ENCODE assay signal across 18 cellular contexts in the genomic region with DNA sequence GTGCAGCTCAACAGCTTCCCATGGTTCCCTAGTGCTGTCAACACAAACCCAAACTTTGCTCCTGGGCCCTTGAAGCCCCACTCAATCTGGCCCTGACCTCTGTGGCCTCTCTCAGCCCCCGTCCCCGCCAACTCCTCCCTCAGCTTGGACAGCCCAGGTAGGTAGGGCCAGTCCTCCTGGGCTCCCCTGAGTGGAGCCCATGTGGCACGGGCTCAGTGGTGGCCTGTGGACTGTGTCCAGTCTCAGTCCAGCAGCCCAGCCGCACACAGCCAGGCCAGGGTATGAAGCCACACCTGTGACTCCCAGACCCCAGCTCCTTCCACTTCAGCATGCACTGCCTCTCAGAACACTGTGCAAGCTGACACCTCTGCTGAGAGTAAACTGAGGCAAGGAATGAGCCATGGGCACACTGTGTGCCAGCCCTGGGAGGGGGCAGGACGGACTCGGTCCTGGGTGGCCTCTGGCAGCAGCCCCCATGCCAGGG. TPM values are rescaled to one million over a fixed set of nuclear protein-coding genes. Genes with fewer than 3 reads are reported as not detected.
A peak's percentile ranks its signal among the peaks of the same experiment; 100 is the strongest.
DNase-seq lines count a peak whose midpoint lies in the region; ATAC-seq and TF ChIP-seq lines count a peak whose summit lies in the region.
"Had no signal": no experiment of that assay in that cellular context is flagged by ENCODE, and none has a peak within 500 bp of the region (broad histone marks: within the 10 kb centered on the region; RNA-seq: fewer than 3 reads in every experiment).

No MANE protein-coding gene starts in this region.

- peaks cover 20 to 59% (median 30%) of the 10 kb centered on the region in 4 donors for H3K4me1 Mint-ChIP-seq in naive thymus-derived CD8-positive, alpha-beta T cell

- H4K8ac ChIP-seq in IMR-90 (ENCODE audit: low read depth in 2 of 2, low read length in 2 of 2) (peak overlapping the region; percentile 65 to 99; a peak in 2 of 4 replicates), mesenchymal stem cell (ENCODE audit: low read length) (peak overlapping the region; percentile 87)

- no peak for ATAC-seq in IMR-90 (ENCODE audit: low read depth)
- no peak for ATAC-seq in naive thymus-derived CD8-positive, alpha-beta T cell
- ATAC-seq: body of pancreas; esophagus mucosa; naive thymus-derived CD4-positive, alpha-beta T cell had no signal

- H3K79me1 ChIP-seq in IMR-90 (ENCODE audit: low read depth in 1 of 2, low read length in 2 of 2), result peaks cover 27 to 92% of the 10 kb centered on the region in 2 experiments; a peak in 3 of 4 replicates
- peaks cover 5% of the 10 kb centered on the region for H3K79me1 ChIP-seq in mesenchymal stem cell (replicated peaks; ENCODE audit: low read length, poor library complexity, severe bottlenecking)

- H3K9me3 Mint-ChIP-seq in naive thymus-derived CD8-positive, alpha-beta T cell, result no peaks in the 10 kb centered on the region
- H3K9me3 Mint-ChIP-seq: activated CD4-positive, alpha-beta T cell treated with anti-CD3 and anti-CD28 coated beads, Interleukin-2, amount 10 ng/mL, durations not matched to agents 24 days and 14 days; activated T-helper 1 cell treated with anti-CD3 and anti-CD28 coated beads, Interleukin-12 subunit alpha, Interleukin-12 subunit beta, Interleukin-2, Interleukin-4 antibody, amounts not matched to agents 30 ng/mL and 10 ng/mL and 1 ng/mL, durations not matched to agents 14 hours and 24 hours and 36 hours; naive thymus-derived CD4-positive, alpha-beta T cell had no signal

- H2AK5ac ChIP-seq in IMR-90 (ENCODE audit: low read depth, low read length), result peak overlapping the region; percentile 98
- H2AK5ac ChIP-seq in mesenchymal stem cell (ENCODE audit: low read length, severe bottlenecking), result peak overlapping the region; percentile 98

- H3K18ac ChIP-seq in IMR-90 (ENCODE audit: low read depth, low read length) (no peak overlapping the region), mesenchymal stem cell (ENCODE audit: low read depth in 1 of 2, low read length in 2 of 2) (peak overlapping the region; percentile 96)

- H2AFZ ChIP-seq in IMR-90 (replicated peaks; ENCODE audit: low read length, poor library complexity), result no peak overlapping the region
- no peak overlapping the region for H2AFZ ChIP-seq in mesenchymal stem cell (ENCODE audit: low read depth, low read length)
- H2AFZ ChIP-seq in Karpas-422 (ENCODE audit: low read length), result no peak overlapping the region

- no peak overlapping the region for H2AK9ac ChIP-seq in IMR-90 (replicated peaks; ENCODE audit: low read depth, low read length, poor library complexity)

- peak overlapping the region; percentile 84 to 97 for H2BK12ac ChIP-seq in mesenchymal stem cell (ENCODE audit: low read length in 2 of 2)

- H3K4me1 ChIP-seq in IMR-90 (ENCODE audit: control insufficient read depth, insufficient read depth, low read length) (peaks cover 54% of the 10 kb centered on the region), mesenchymal stem cell (ENCODE audit: control insufficient read depth, insufficient read depth, low read depth, low read length) (peaks cover 86% of the 10 kb centered on the region), Karpas-422 (ENCODE audit: low read length) (peaks cover 12% of the 10 kb centered on the region; the same call in 1 of the 2 replicates)

- BruUV-seq in IMR-90 (replicated peaks; lab: Mats Ljungman, UMichigan), result no TSS peak

- CTCF ChIA-PET in IMR-90 (lab: Yijun Ruan, JAX), result interaction anchor here (0.9 kb wide), 1 partner anchor 33 kb away, joined by 3 read pairs; no protein-coding TSS in a partner anchor

- TF ChIP-seq POLR2A in IMR-90 (IDR thresholded peaks at IDR 0.05; ENCODE audit: low read depth, low read length), result no peak

- H3K9me3 ChIP-seq in IMR-90 (ENCODE audit: control insufficient read depth, insufficient read depth, low read length) (no peaks in the 10 kb centered on the region), mesenchymal stem cell (ENCODE audit: control insufficient read depth, low read length) (no peaks in the 10 kb centered on the region), Karpas-422 (ENCODE audit: low read length) (no peaks in the 10 kb centered on the region)
- H3K9me3 ChIP-seq: body of pancreas had no signal

- peak overlapping the region in 2 of 10 donors; percentile 56 to 71 for H3K27ac Mint-ChIP-seq in naive thymus-derived CD8-positive, alpha-beta T cell
- H3K27ac Mint-ChIP-seq: activated CD4-positive, alpha-beta T cell treated with anti-CD3 and anti-CD28 coated beads, Interleukin-2, amount 10 ng/mL, durations not matched to agents 24 days and 14 days; activated T-helper 1 cell treated with anti-CD3 and anti-CD28 coated beads, Interleukin-12 subunit alpha, Interleukin-12 subunit beta, Interleukin-2, Interleukin-4 antibody, amounts not matched to agents 30 ng/mL and 10 ng/mL and 1 ng/mL, durations not matched to agents 14 hours and 24 hours and 36 hours had no signal

- H2BK120ac ChIP-seq in IMR-90 (ENCODE audit: low read depth, low read length) (peak overlapping the region; percentile 93), mesenchymal stem cell (ENCODE audit: low read depth, low read length) (peak overlapping the region; percentile 88)

- POLR2A ChIA-PET in IMR-90 (lab: Charles Lee; ENCODE audit: unreplicated experiment), result no interaction called here
- POLR2A ChIA-PET in naive thymus-derived CD8-positive, alpha-beta T cell (lab: Charles Lee), result interaction anchor here (0.8 to 4.1 kb wide), 8 partner anchors 10 to 195 kb away, joined by 3 to 42 read pairs (median 5); a partner anchor contains a TSS

- H3K23ac ChIP-seq in IMR-90 (ENCODE audit: low read depth, low read length), result no peak overlapping the region
- H3K23ac ChIP-seq in mesenchymal stem cell (ENCODE audit: low read length in 2 of 2), result peak overlapping the region in 1 of 2 experiments; percentile 34

- H3K4me3 Mint-ChIP-seq in naive thymus-derived CD8-positive, alpha-beta T cell, result peak overlapping the region in 4 of 10 donors; percentile 15 to 74 (median 33)
- H3K4me3 Mint-ChIP-seq: activated CD4-positive, alpha-beta T cell treated with anti-CD3 and anti-CD28 coated beads, Interleukin-2, amount 10 ng/mL, durations not matched to agents 24 days and 14 days; activated T-helper 1 cell treated with anti-CD3 and anti-CD28 coated beads, Interleukin-12 subunit alpha, Interleukin-12 subunit beta, Interleukin-2, Interleukin-4 antibody, amounts not matched to agents 30 ng/mL and 10 ng/mL and 1 ng/mL, durations not matched to agents 14 hours and 24 hours and 36 hours had no signal

- no peak overlapping the region for H3K9ac ChIP-seq in IMR-90 (ENCODE audit: low read depth, low read length)
- H3K9ac ChIP-seq in mesenchymal stem cell (ENCODE audit: low read length), result peak overlapping the region; percentile 56
- H3K9ac ChIP-seq in Karpas-422 (ENCODE audit: low read length), result no peak overlapping the region

- H3K27ac ChIP-seq in IMR-90 (ENCODE audit: insufficient read depth, low read length) (no peak overlapping the region), cingulate gyrus (ENCODE audit: low read depth, low read length) (peak overlapping the region; percentile 97), mesenchymal stem cell (ENCODE audit: low read length, poor library complexity, severe bottlenecking) (peak overlapping the region; percentile 96), substantia nigra (ENCODE audit: low read depth, low read length, poor library complexity, severe bottlenecking) (peak overlapping the region; percentile 96), Karpas-422 (ENCODE audit: low read length) (no peak overlapping the region)

- peaks cover 29% of the 10 kb centered on the region for H3K9me1 ChIP-seq in IMR-90 (ENCODE audit: insufficient read depth, low read length)

- H4K5ac ChIP-seq in IMR-90 (ENCODE audit: low read depth, low read length), result no peak overlapping the region

- H3K9me2 ChIP-seq in Karpas-422 (replicated peaks; ENCODE audit: insufficient read depth, low read length), result no peaks in the 10 kb centered on the region

- H3K36me3 ChIP-seq in IMR-90 (ENCODE audit: control insufficient read depth, insufficient read depth, low read length) (no peaks in the 10 kb centered on the region), mesenchymal stem cell (ENCODE audit: control insufficient read depth in 1 of 2, insufficient read depth in 2 of 2, low read depth in 1 of 2, low read length in 2 of 2) (peaks cover 4 to 20% of the 10 kb centered on the region in 2 experiments), Karpas-422 (ENCODE audit: insufficient read depth, low read length) (no peaks in the 10 kb centered on the region)

- dilution Hi-C loops in IMR-90 (cut with HindIII; ENCODE audit: low sequenced_read_pairs, unreplicated experiment), result no loop called here

- H2BK5ac ChIP-seq in IMR-90 (ENCODE audit: low read depth, low read length, poor library complexity, severe bottlenecking), result peak overlapping the region; percentile 26
- peak overlapping the region; percentile 9 for H2BK5ac ChIP-seq in mesenchymal stem cell (ENCODE audit: low read depth, low read length, poor library complexity, severe bottlenecking)

- peaks cover 3% of the 10 kb centered on the region; the same call in 1 of the 2 replicates for H4K20me1 ChIP-seq in IMR-90 (ENCODE audit: insufficient read depth, low read length)
- H4K20me1 ChIP-seq in Karpas-422 (ENCODE audit: insufficient read depth, low read depth, low read length), result no peaks in the 10 kb centered on the region; the same call in 1 of the 2 replicates

- peak overlapping the region; percentile 42; the same call in 1 of the 2 replicates for H2BK20ac ChIP-seq in IMR-90 (ENCODE audit: low read depth, low read length)

- in situ Hi-C loops in IMR-90 (cut with MboI; ENCODE audit: low sequenced_read_pairs), result no loop called here

- 97% methylated on average over 5 of the region's 6 CpGs; no CpG with 5 or more reads in 1 of the 2 experiments for WGBS in IMR-90 (ENCODE audit: extremely low coverage in 2 of 2, insufficient read length in 1 of 2), 2 experiments
- 92% methylated on average over 6 of the region's 6 CpGs for WGBS in mesenchymal stem cell

- H3K56ac ChIP-seq in IMR-90 (ENCODE audit: extremely low read depth, insufficient read depth, low read length), result no peak overlapping the region

- TF ChIP-seq CTCF in IMR-90 (conservative IDR thresholded peaks at IDR 0.05; ENCODE audit: low read depth, low read length), result no peak

- H2BK15ac ChIP-seq in IMR-90 (ENCODE audit: low read depth, low read length), result no peak overlapping the region; the same call in 2 of the 3 replicates
- H2BK15ac ChIP-seq in mesenchymal stem cell (ENCODE audit: low read depth, poor library complexity, severe bottlenecking), result peak overlapping the region; percentile 91

- H3K4me2 ChIP-seq in IMR-90 (ENCODE audit: low read depth, low read length), result no peak overlapping the region
- H3K4me2 ChIP-seq in mesenchymal stem cell (ENCODE audit: low read length, poor library complexity, severe bottlenecking), result no peak overlapping the region
- H3K4me2 ChIP-seq in Karpas-422 (ENCODE audit: low read depth, low read length, poor library complexity, severe bottlenecking), result no peak overlapping the region

- H3K14ac ChIP-seq in IMR-90 (replicated peaks; ENCODE audit: low read depth, low read length) (no peak overlapping the region), mesenchymal stem cell (ENCODE audit: low read length in 2 of 2) (peak overlapping the region in 1 of 2 experiments; percentile 97)

- H4K91ac ChIP-seq in IMR-90 (ENCODE audit: insufficient read depth, low read depth, low read length) (peak overlapping the region; percentile 95; the same call in 1 of the 2 replicates), mesenchymal stem cell (ENCODE audit: low read length) (peak overlapping the region; percentile 94)

- intact Hi-C loops in IMR-90 (cut with micrococcal nuclease), result loop anchor here (5.0 kb wide), 1 partner anchor 153 kb away; a partner anchor contains a TSS

- H3K4ac ChIP-seq in IMR-90 (ENCODE audit: low read depth, low read length), result peak overlapping the region; percentile 98
- H3K4ac ChIP-seq in mesenchymal stem cell (ENCODE audit: low read depth in 1 of 2, low read length in 2 of 2), result peak overlapping the region; percentile 39 to 62

- no peak for DNase-seq in IMR-90
- no peak for DNase-seq in mesenchymal stem cell
- no peak for DNase-seq in substantia nigra (lab: John Stamatoyannopoulos, UW)
- DNase-seq in stimulated activated CD4-positive, alpha-beta T cell treated with anti-CD3 and anti-CD28 coated beads, Interleukin-15, amount 100 ng/mL, for 24 hours, result no peak
- no peak for DNase-seq in NCI-H2196 (lab: John Stamatoyannopoulos, UW; ENCODE audit: unreplicated experiment)
- no peak for DNase-seq in naive thymus-derived CD8-positive, alpha-beta T cell
- no peak for DNase-seq in Karpas-422
- DNase-seq: activated CD4-positive, alpha-beta T cell treated with anti-CD3 and anti-CD28 coated beads, Interleukin-2, amount 10 ng/mL, durations not matched to agents 24 days and 14 days; body of pancreas; CD4-positive, alpha-beta memory T cell; H9; naive thymus-derived CD4-positive, alpha-beta T cell; NCI-H1105; NCI-H226 had no signal

- H3K27me3 ChIP-seq in IMR-90 (ENCODE audit: control insufficient read depth, insufficient read depth, low read length) (no peaks in the 10 kb centered on the region), mesenchymal stem cell (ENCODE audit: control insufficient read depth in 1 of 2, insufficient read depth in 1 of 2, low read length in 2 of 2) (no peaks in the 10 kb centered on the region), Karpas-422 (ENCODE audit: low read length) (no peaks in the 10 kb centered on the region)
- H3K27me3 ChIP-seq: body of pancreas had no signal

- H3K4me3 ChIP-seq in IMR-90 (ENCODE audit: insufficient read depth, low read depth, low read length) (no peak overlapping the region), mesenchymal stem cell (ENCODE audit: insufficient read depth in 1 of 2, low read depth in 1 of 2, low read length in 2 of 2) (no peak overlapping the region), Karpas-422 (ENCODE audit: low read length) (no peak overlapping the region)
- H3K4me3 ChIP-seq: body of pancreas had no signal

- H3K79me2 ChIP-seq in Karpas-422 (ENCODE audit: low read length), result no peaks in the 10 kb centered on the region

- no peaks in the 10 kb centered on the region for H3K36me3 Mint-ChIP-seq in naive thymus-derived CD8-positive, alpha-beta T cell
- H3K36me3 Mint-ChIP-seq: CD4-positive, alpha-beta memory T cell; naive thymus-derived CD4-positive, alpha-beta T cell had no signal

- TF ChIP-seq RAD21 in IMR-90 (IDR thresholded peaks at IDR 0.05; ENCODE audit: low read length), result no peak

- H3K27me3 Mint-ChIP-seq in naive thymus-derived CD8-positive, alpha-beta T cell, result peaks cover 0 to 11% (median 5%) of the 10 kb centered on the region in 5 donors
- H3K27me3 Mint-ChIP-seq: CD4-positive, alpha-beta memory T cell had no signal

RNA-seq across cellular contexts. Expression of a gene that starts 11.5 kb away (rescaled TPM):
- 19.2 and 22.5 TPM in 2 replicates for total RNA-seq in IMR-90 (2012; rRNA removed)
- polyA plus RNA-seq in IMR-90 (2012; rRNA removed), result 64.5 and 67.1 TPM in 2 replicates
- 51.4 and 55.1 TPM in 2 replicates for polyA plus RNA-seq in IMR-90 (2012; cell fraction: cytosol; rRNA removed)
- 117 and 164 TPM in 2 replicates for polyA plus RNA-seq in IMR-90 (2012; cell fraction: nucleus; rRNA removed; ENCODE audit: low replicate concordance)
- polyA plus RNA-seq in mesenchymal stem cell (2013, experiment 1 of 2), result 288 TPM
- 288 TPM for polyA plus RNA-seq in mesenchymal stem cell (2013, experiment 2 of 2)
- total RNA-seq in naive thymus-derived CD8-positive, alpha-beta T cell, result 10 to 100 TPM in 1 of 2 experiments, 1 to 10 TPM in 1; 7.4 to 11.3 TPM
- 1 to 10 TPM in 1 of 3 donors, under 1 TPM in 2; 0.25 to 1.2 (median 0.30) TPM for polyA plus RNA-seq in naive thymus-derived CD8-positive, alpha-beta T cell
- total RNA-seq in Karpas-422 (2014; rRNA removed; shearing (Covaris generic); ENCODE audit: low replicate concordance), result 0.52 TPM in 1 of 2 replicates, not detected in the other

RNA-seq across cellular contexts. Expression of a gene that starts 52.0 kb away (rescaled TPM):
- not detected in 2 replicates for total RNA-seq in IMR-90 (2012; rRNA removed)
- not detected in 2 replicates for polyA plus RNA-seq in IMR-90 (2012; rRNA removed)
- polyA plus RNA-seq in IMR-90 (2012; cell fraction: cytosol; rRNA removed), result not detected in 2 replicates
- not detected in 2 replicates for polyA plus RNA-seq in IMR-90 (2012; cell fraction: nucleus; rRNA removed; ENCODE audit: low replicate concordance)
- polyA plus RNA-seq in mesenchymal stem cell (2013, experiment 1 of 2), result not detected
- not detected for polyA plus RNA-seq in mesenchymal stem cell (2013, experiment 2 of 2)
- not detected for total RNA-seq in naive thymus-derived CD8-positive, alpha-beta T cell
- not detected for polyA plus RNA-seq in naive thymus-derived CD8-positive, alpha-beta T cell
- not detected in 2 replicates for total RNA-seq in Karpas-422 (2014; rRNA removed; shearing (Covaris generic); ENCODE audit: low replicate concordance)
- total RNA-seq: activated CD4-positive, alpha-beta T cell treated with anti-CD3 and anti-CD28 coated beads, Interleukin-2, amount 10 ng/mL, durations not matched to agents 24 days and 14 days; activated T-helper 1 cell treated with anti-CD3 and anti-CD28 coated beads, Interleukin-12 subunit alpha, Interleukin-12 subunit beta, Interleukin-2, Interleukin-4 antibody, amounts not matched to agents 30 ng/mL and 10 ng/mL and 1 ng/mL, durations not matched to agents 14 hours and 24 hours and 36 hours; body of pancreas; CD4-positive, alpha-beta memory T cell; esophagus mucosa; H9; naive thymus-derived CD4-positive, alpha-beta T cell; T-helper 2 cell treated with Interferon-gamma antibody and Interleukin-4, amounts not matched to agents 100 ng/mL and 5 ng/mL, for 36 hours had no signal
- polyA plus RNA-seq: CD4-positive, alpha-beta memory T cell; naive thymus-derived CD4-positive, alpha-beta T cell had no signal

Comparison
In these comparisons a context has a peak if more than half of its experiments do, and no peak if none do; other contexts are left out.
1. H3K27ac ChIP-seq: peak in cingulate gyrus (single experiment), mesenchymal stem cell (single experiment) and substantia nigra (single experiment); none in IMR-90 (single experiment) and Karpas-422 (single experiment).